Comparison of ENCODE assay signal across 32 cellular contexts in the genomic region with DNA sequence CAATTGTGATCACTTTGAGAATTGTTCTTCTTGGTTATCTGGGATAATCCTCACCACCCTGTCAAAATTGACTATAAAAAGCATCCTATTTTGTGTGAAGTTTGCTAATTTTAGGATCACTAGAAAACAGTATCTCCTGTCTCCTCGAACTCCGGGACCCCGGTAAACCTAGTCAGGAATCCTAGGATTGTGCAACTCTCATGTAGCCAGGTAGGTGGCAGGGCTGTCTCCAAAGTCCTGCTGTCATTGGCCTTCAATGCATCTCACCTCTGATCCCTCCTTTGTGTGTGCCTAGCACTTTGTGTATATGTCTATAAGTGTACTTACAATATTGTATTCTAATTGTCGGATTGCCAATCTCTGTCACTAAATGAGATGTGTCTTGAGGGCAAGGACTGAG.
"Had no signal": no experiment of that assay in that cellular context is flagged by ENCODE, and none has a peak within 500 bp of the region (broad histone marks: within the 10 kb centered on the region; RNA-seq: fewer than 3 reads in every experiment).

No MANE protein-coding gene starts in this region.

- H3K4me3 ChIP-seq: ascending aorta, body of pancreas, MG63, SJSA1 had no signal

- DNase-seq: activated B cell treated with CpG ODN at 0.5 μM for 24 hours; activated CD4-positive, alpha-beta T cell treated with anti-CD3 and anti-CD28 coated beads for 1 hour; activated CD4-positive, alpha-beta T cell treated with anti-CD3 and anti-CD28 coated beads, Interleukin-2, amount 10 ng/mL, durations not matched to agents 24 days and 14 days; activated CD4-positive, alpha-beta T cell treated with anti-CD3 and anti-CD28 coated beads, Interleukin-2, amount 50 U/mL, for 48 hours; activated CD8-positive, alpha-beta memory T cell treated with anti-CD3 and anti-CD28 coated beads, Interleukin-2, amount 10 ng/mL, durations not matched to agents 7 days and 5 days; activated effector memory CD4-positive, alpha-beta T cell treated with Interleukin-2 at 50 U/mL for 16 hours; activated naive CD4-positive, alpha-beta T cell treated with Interleukin-2 at 50 U/mL for 16 hours; activated naive CD8-positive, alpha-beta T cell treated with anti-CD3 and anti-CD28 coated beads, Interleukin-2, amount 50 U/mL, for 24 hours; activated T-cell treated with anti-CD3 and anti-CD28 coated beads, Interleukin-2, amount 50 U/mL, for 24 hours; amniotic stem cell; body of pancreas; central memory CD4-positive, alpha-beta T cell; MG63; MV-4-11; NCI-H1092 treated with DMSO at 0.1 percent for 48 hours; NCI-H1417 treated with DMSO at 0.1 percent for 48 hours; NCI-H1694; NCI-H2029; NCI-H2107; NCI-H2171 treated with DMSO at 0.1 percent for 48 hours; NCI-H226; NCI-H526; NCI-H774; NK-92 treated with Interleukin-12 subunit alpha and Interleukin-12 subunit beta, amount 100 ng/mL, for 24 hours; OCI-M1; Right ventricle myocardium superior; RPMI8226 had no signal

- H3K27me3 ChIP-seq: ascending aorta, body of pancreas, MG63, SJSA1 had no signal

- H3K4me1 Mint-ChIP-seq: activated B cell treated with CpG ODN at 0.5 μM for 24 hours; activated CD4-positive, alpha-beta T cell treated with anti-CD3 and anti-CD28 coated beads, Interleukin-2, amount 10 ng/mL, durations not matched to agents 24 days and 14 days; activated CD8-positive, alpha-beta memory T cell treated with anti-CD3 and anti-CD28 coated beads, Interleukin-2, amount 10 ng/mL, durations not matched to agents 7 days and 5 days; activated naive CD8-positive, alpha-beta T cell treated with anti-CD3 and anti-CD28 coated beads, Interleukin-2, amount 50 U/mL, for 24 hours had no signal

- H3K4me1 ChIP-seq: ascending aorta, body of pancreas, SJSA1 had no signal

- H3K9me3 ChIP-seq: body of pancreas, MG63, SJSA1 had no signal

- H3K4me3 Mint-ChIP-seq: activated B cell treated with CpG ODN at 0.5 μM for 24 hours; activated CD4-positive, alpha-beta T cell treated with anti-CD3 and anti-CD28 coated beads, Interleukin-2, amount 10 ng/mL, durations not matched to agents 24 days and 14 days; activated CD8-positive, alpha-beta memory T cell treated with anti-CD3 and anti-CD28 coated beads, Interleukin-2, amount 10 ng/mL, durations not matched to agents 7 days and 5 days; activated naive CD8-positive, alpha-beta T cell treated with anti-CD3 and anti-CD28 coated beads, Interleukin-2, amount 50 U/mL, for 24 hours; activated T-cell treated with anti-CD3 and anti-CD28 coated beads, Interleukin-2, amount 50 U/mL, for 24 hours; activated T-helper 1 cell treated with anti-CD3 and anti-CD28 coated beads, Interleukin-12 subunit alpha, Interleukin-12 subunit beta, Interleukin-2, Interleukin-4 antibody, amounts not matched to agents 30 ng/mL and 10 ng/mL and 1 ng/mL, durations not matched to agents 14 hours and 24 hours and 36 hours; T-helper 1 cell treated with Interleukin-12 subunit alpha and Interleukin-12 subunit beta and Interleukin-4 antibody, amounts not matched to agents 30 μg/mL and 1 μg/mL, for 36 hours had no signal

- H3K36me3 ChIP-seq: ascending aorta, MG63, SJSA1 had no signal

- H3K27ac ChIP-seq: ascending aorta, body of pancreas, SJSA1 had no signal

- H3K27ac Mint-ChIP-seq: activated B cell treated with CpG ODN at 0.5 μM for 24 hours; activated CD4-positive, alpha-beta T cell treated with anti-CD3 and anti-CD28 coated beads, Interleukin-2, amount 10 ng/mL, durations not matched to agents 24 days and 14 days; activated CD8-positive, alpha-beta memory T cell treated with anti-CD3 and anti-CD28 coated beads, Interleukin-2, amount 10 ng/mL, durations not matched to agents 7 days and 5 days; activated naive CD4-positive, alpha-beta T cell treated with anti-CD3 and anti-CD28 coated beads, Interleukin-2, amount 50 U/mL, for 72 hours; activated naive CD8-positive, alpha-beta T cell treated with anti-CD3 and anti-CD28 coated beads, Interleukin-2, amount 50 U/mL, for 24 hours; activated T-cell treated with anti-CD3 and anti-CD28 coated beads, Interleukin-2, amount 50 U/mL, for 24 hours; activated T-helper 1 cell treated with anti-CD3 and anti-CD28 coated beads, Interleukin-12 subunit alpha, Interleukin-12 subunit beta, Interleukin-2, Interleukin-4 antibody, amounts not matched to agents 30 ng/mL and 10 ng/mL and 1 ng/mL, durations not matched to agents 14 hours and 24 hours and 36 hours; T-helper 1 cell treated with Interleukin-12 subunit alpha and Interleukin-12 subunit beta and Interleukin-4 antibody, amounts not matched to agents 30 μg/mL and 1 μg/mL, for 36 hours had no signal

- H3K36me3 Mint-ChIP-seq: activated CD8-positive, alpha-beta memory T cell treated with anti-CD3 and anti-CD28 coated beads, Interleukin-2, amount 10 ng/mL, durations not matched to agents 7 days and 5 days; activated naive CD4-positive, alpha-beta T cell treated with anti-CD3 and anti-CD28 coated beads, Interleukin-2, amount 50 U/mL, for 72 hours had no signal

- H3K27me3 Mint-ChIP-seq: activated B cell treated with CpG ODN at 0.5 μM for 24 hours; activated CD4-positive, alpha-beta T cell treated with anti-CD3 and anti-CD28 coated beads, Interleukin-2, amount 10 ng/mL, durations not matched to agents 24 days and 14 days; activated CD8-positive, alpha-beta memory T cell treated with anti-CD3 and anti-CD28 coated beads, Interleukin-2, amount 10 ng/mL, durations not matched to agents 7 days and 5 days; activated naive CD8-positive, alpha-beta T cell treated with anti-CD3 and anti-CD28 coated beads, Interleukin-2, amount 50 U/mL, for 24 hours had no signal

- H3K9me3 Mint-ChIP-seq: activated B cell treated with CpG ODN at 0.5 μM for 24 hours; activated CD4-positive, alpha-beta T cell treated with anti-CD3 and anti-CD28 coated beads, Interleukin-2, amount 10 ng/mL, durations not matched to agents 24 days and 14 days; activated naive CD4-positive, alpha-beta T cell treated with anti-CD3 and anti-CD28 coated beads, Interleukin-2, amount 50 U/mL, for 72 hours; activated naive CD8-positive, alpha-beta T cell treated with anti-CD3 and anti-CD28 coated beads, Interleukin-2, amount 50 U/mL, for 24 hours; activated T-cell treated with anti-CD3 and anti-CD28 coated beads, Interleukin-2, amount 50 U/mL, for 24 hours; activated T-helper 1 cell treated with anti-CD3 and anti-CD28 coated beads, Interleukin-12 subunit alpha, Interleukin-12 subunit beta, Interleukin-2, Interleukin-4 antibody, amounts not matched to agents 30 ng/mL and 10 ng/mL and 1 ng/mL, durations not matched to agents 14 hours and 24 hours and 36 hours; T-helper 1 cell treated with Interleukin-12 subunit alpha and Interleukin-12 subunit beta and Interleukin-4 antibody, amounts not matched to agents 30 μg/mL and 1 μg/mL, for 36 hours had no signal
